ENCODE assay signal across 8 cellular contexts in genomic region chr14:94080606-94081385, GRCh38. TPM values are rescaled to one million over a fixed set of nuclear protein-coding genes. Genes with fewer than 3 reads are reported as not detected.
DNase-seq lines count a peak whose midpoint lies in the region; ATAC-seq and TF ChIP-seq lines count a peak whose summit lies in the region.

Gene DDX24, minus strand, starts transcription at chr14:94081202. Its CDS starts 1,460 bp downstream, at chr14:94079742.
A gene with protein sequence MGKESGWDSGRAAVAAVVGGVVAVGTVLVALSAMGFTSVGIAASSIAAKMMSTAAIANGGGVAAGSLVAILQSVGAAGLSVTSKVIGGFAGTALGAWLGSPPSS (plus strand): TSS chr14:94081310. CDS start chr14:94096938, 15,628 bp downstream.

- peaks cover 31% of the 10 kb centered on the region for H3K36me3 Mint-ChIP-seq in activated T-cell treated with anti-CD3 and anti-CD28 coated beads, Interleukin-2, amount 50 U/mL, for 4 hours (ENCODE audit: insufficient read depth)

- in situ Hi-C loops in KBM-7 (cut with MboI; ENCODE audit: low pct_unique_long_range_greater_than_20kb, low sequenced_read_pairs) = no loop called here

- DNase-seq in DMS153 treated with DMSO at 0.1 percent for 48 hours (lab: John Stamatoyannopoulos, UW; ENCODE audit: unreplicated experiment) (peak; percentile 93), KBM-7 (peak; percentile 93)
- DNase-seq in activated T-cell treated with anti-CD3 and anti-CD28 coated beads, Interleukin-2, amount 50 U/mL, for 4 hours = peak; percentile 95
- DNase-seq in stimulated activated CD8-positive, alpha-beta memory T cell treated with anti-CD3 and anti-CD28 coated beads, Interleukin-7, amount 100 ng/mL, for 24 hours (ENCODE audit: low read depth) = peak; percentile 94

- peaks cover 2 to 3% of the 10 kb centered on the region in 2 donors for H3K4me1 ChIP-seq in esophagus (ENCODE audit: control insufficient read depth in 2 of 2, insufficient read depth in 2 of 2, low read length in 1 of 2)
- H3K4me1 ChIP-seq in muscle layer of colon (ENCODE audit: insufficient read depth, low read length) = peaks cover 39% of the 10 kb centered on the region

- no peaks in the 10 kb centered on the region for H3K27me3 ChIP-seq in esophagus (ENCODE audit: control insufficient read depth in 1 of 2, insufficient read depth in 2 of 2, low read length in 2 of 2)
- no peaks in the 10 kb centered on the region for H3K27me3 ChIP-seq in muscle layer of colon (ENCODE audit: control insufficient read depth in 1 of 2, insufficient read depth in 2 of 2, low read length in 2 of 2)

- peak; percentile 99 for ATAC-seq in GM21717 (IDR thresholded peaks at IDR 0.05; ENCODE audit: unreplicated experiment)
- peak; percentile 98 for ATAC-seq in activated T-cell treated with anti-CD3 and anti-CD28 coated beads, Interleukin-2, amount 50 U/mL, for 4 hours

- peaks cover 43% of the 10 kb centered on the region for H3K4me1 Mint-ChIP-seq in activated T-cell treated with anti-CD3 and anti-CD28 coated beads, Interleukin-2, amount 50 U/mL, for 4 hours (ENCODE audit: low read depth)

- H3K9me3 ChIP-seq in esophagus (ENCODE audit: control insufficient read depth in 2 of 2, insufficient read depth in 1 of 2, low read depth in 1 of 2, low read length in 1 of 2) = no peaks in the 10 kb centered on the region
- no peaks in the 10 kb centered on the region for H3K9me3 ChIP-seq in muscle layer of colon (ENCODE audit: low read length)

- WGBS in esophagus, 2 donors = 0 to 1% methylated on average over 79 of the region's 79 CpGs

- H3K27ac ChIP-seq in esophagus (ENCODE audit: low read depth in 2 of 2, low read length in 1 of 2) (peak within 1 kb of the TSS; percentile 95 to 97), muscle layer of colon (ENCODE audit: low read depth, low read length) (peak within 1 kb of the TSS; percentile 81)

- no peaks in the 10 kb centered on the region for H3K9me3 Mint-ChIP-seq in activated T-cell treated with anti-CD3 and anti-CD28 coated beads, Interleukin-2, amount 50 U/mL, for 4 hours

- H3K36me3 ChIP-seq in esophagus (ENCODE audit: control insufficient read depth in 2 of 2, insufficient read depth in 2 of 2, low read length in 1 of 2) (peaks cover 0 to 6% of the 10 kb centered on the region in 2 donors), muscle layer of colon (ENCODE audit: insufficient read depth, low read length) (peaks cover 23% of the 10 kb centered on the region)

- peak within 1 kb of the TSS; percentile 100 for H3K4me3 Mint-ChIP-seq in activated T-cell treated with anti-CD3 and anti-CD28 coated beads, Interleukin-2, amount 50 U/mL, for 4 hours

- peak within 1 kb of the TSS; percentile 97 for H3K9ac ChIP-seq in muscle layer of colon (ENCODE audit: low read length)

- H3K4me3 ChIP-seq in esophagus (ENCODE audit: low read depth in 1 of 2, low read length in 2 of 2) = peak within 1 kb of the TSS; percentile 84 to 96
- H3K4me3 ChIP-seq in muscle layer of colon (ENCODE audit: low read depth in 1 of 2, low read length in 2 of 2) = peak within 1 kb of the TSS; percentile 94

- H3K27me3 Mint-ChIP-seq in activated T-cell treated with anti-CD3 and anti-CD28 coated beads, Interleukin-2, amount 50 U/mL, for 4 hours (ENCODE audit: low read depth) = no peaks in the 10 kb centered on the region

TF ChIP-seq in PFSK-1, 5 proteins besides CTCF, POLR2A, EP300 and RAD21:
- TF ChIP-seq POLR2AphosphoS5 (IDR thresholded peaks at IDR 0.05; ENCODE audit: low read depth, low read length) (peak; percentile 65), TAF1 (IDR thresholded peaks at IDR 0.05; ENCODE audit: borderline replicate concordance, insufficient read depth, low read length) (no peak), FOXP2 (optimal IDR thresholded peaks at IDR 0.05; ENCODE audit: borderline replicate concordance, extremely low read depth, extremely low read length, insufficient read depth) (peak; percentile 50)
- TF ChIP-seq, protein P1, sequence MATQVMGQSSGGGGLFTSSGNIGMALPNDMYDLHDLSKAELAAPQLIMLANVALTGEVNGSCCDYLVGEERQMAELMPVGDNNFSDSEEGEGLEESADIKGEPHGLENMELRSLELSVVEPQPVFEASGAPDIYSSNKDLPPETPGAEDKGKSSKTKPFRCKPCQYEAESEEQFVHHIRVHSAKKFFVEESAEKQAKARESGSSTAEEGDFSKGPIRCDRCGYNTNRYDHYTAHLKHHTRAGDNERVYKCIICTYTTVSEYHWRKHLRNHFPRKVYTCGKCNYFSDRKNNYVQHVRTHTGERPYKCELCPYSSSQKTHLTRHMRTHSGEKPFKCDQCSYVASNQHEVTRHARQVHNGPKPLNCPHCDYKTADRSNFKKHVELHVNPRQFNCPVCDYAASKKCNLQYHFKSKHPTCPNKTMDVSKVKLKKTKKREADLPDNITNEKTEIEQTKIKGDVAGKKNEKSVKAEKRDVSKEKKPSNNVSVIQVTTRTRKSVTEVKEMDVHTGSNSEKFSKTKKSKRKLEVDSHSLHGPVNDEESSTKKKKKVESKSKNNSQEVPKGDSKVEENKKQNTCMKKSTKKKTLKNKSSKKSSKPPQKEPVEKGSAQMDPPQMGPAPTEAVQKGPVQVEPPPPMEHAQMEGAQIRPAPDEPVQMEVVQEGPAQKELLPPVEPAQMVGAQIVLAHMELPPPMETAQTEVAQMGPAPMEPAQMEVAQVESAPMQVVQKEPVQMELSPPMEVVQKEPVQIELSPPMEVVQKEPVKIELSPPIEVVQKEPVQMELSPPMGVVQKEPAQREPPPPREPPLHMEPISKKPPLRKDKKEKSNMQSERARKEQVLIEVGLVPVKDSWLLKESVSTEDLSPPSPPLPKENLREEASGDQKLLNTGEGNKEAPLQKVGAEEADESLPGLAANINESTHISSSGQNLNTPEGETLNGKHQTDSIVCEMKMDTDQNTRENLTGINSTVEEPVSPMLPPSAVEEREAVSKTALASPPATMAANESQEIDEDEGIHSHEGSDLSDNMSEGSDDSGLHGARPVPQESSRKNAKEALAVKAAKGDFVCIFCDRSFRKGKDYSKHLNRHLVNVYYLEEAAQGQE (IDR thresholded peaks at IDR 0.05; ENCODE audit: insufficient read depth in 1 of 2, low read depth in 2 of 2, low read length in 2 of 2) = no peak

RNA-seq across cellular contexts. Expression of gene DDX24, which starts in this region (rescaled TPM):
- polyA plus RNA-seq in PFSK-1 (2012; ENCODE audit: insufficient read length, low read depth) = 45.8 TPM
- 100 to 1,000 TPM; 287 to 321 (median 319) TPM for total RNA-seq in activated T-cell treated with anti-CD3 and anti-CD28 coated beads, Interleukin-2, amount 50 U/mL, for 4 hours
- polyA plus RNA-seq in esophagus = 10 to 100 TPM; 45.6 to 58.3 TPM

RNA-seq across cellular contexts. Expression of the second gene that starts in this region (rescaled TPM):
- polyA plus RNA-seq in PFSK-1 (2012; ENCODE audit: insufficient read length, low read depth) = 10.1 TPM
- total RNA-seq in activated T-cell treated with anti-CD3 and anti-CD28 coated beads, Interleukin-2, amount 50 U/mL, for 4 hours = 1 to 10 TPM; 8.9 to 9.5 (median 9.0) TPM
- 10 to 100 TPM; 11.2 to 29.8 TPM for polyA plus RNA-seq in esophagus

Comparison
In these comparisons a context has a peak if more than half of its experiments do, and no peak if none do; other contexts are left out.
1. Peak in every context shown above with its lines: DNase-seq, ATAC-seq, H3K4me3 ChIP-seq and H3K27ac ChIP-seq.